In the genomic region with DNA sequence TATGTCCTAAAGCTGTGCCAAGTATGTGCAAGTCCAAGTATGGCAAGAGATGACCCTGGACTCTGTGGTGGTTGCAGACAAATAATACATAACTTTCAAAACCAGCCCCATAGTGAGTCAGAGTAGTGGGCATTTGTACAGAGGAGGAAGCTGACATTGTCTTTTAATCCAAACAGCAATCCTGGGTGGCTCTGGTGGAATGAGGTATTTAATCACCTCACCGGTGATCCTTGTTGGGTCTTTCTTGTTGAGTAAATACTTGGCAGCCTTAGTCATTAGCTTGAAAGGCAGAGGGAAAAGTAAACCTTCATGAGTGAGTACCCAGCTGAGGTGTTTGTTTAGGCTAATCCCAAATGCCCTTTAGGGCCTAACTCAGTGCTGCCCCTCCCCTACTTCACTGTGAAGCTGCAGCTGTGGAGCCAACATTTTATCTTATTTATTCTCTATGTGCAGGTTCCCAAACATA, we compare ENCODE assay signal across 10 cellular contexts.
DNase-seq lines count a peak whose midpoint lies in the region; ATAC-seq, FAIRE-seq and TF ChIP-seq lines count a peak whose summit lies in the region.
"Had no signal": no experiment of that assay in that cellular context is flagged by ENCODE, and none has a peak within 500 bp of the region (broad histone marks: within the 10 kb centered on the region; RNA-seq: fewer than 3 reads in every experiment).

No MANE protein-coding gene starts in this region.

- no peak for TF ChIP-seq RAD21 in SK-N-SH (IDR thresholded peaks at IDR 0.05; ENCODE audit: low read length)

- H2AFZ ChIP-seq in SK-N-SH (ENCODE audit: low read depth) (no peak overlapping the region), keratinocyte (ENCODE audit: control insufficient read depth, low read length) (no peak overlapping the region)

- ATAC-seq in HG02870 (IDR thresholded peaks at IDR 0.05; ENCODE audit: unreplicated experiment) = no peak
- ATAC-seq in GM21360 (IDR thresholded peaks at IDR 0.05; ENCODE audit: unreplicated experiment) = no peak

- DNase-seq in AG20443 (ENCODE audit: low spot score) (peak; percentile 33), M059J (ENCODE audit: low read depth) (peak; percentile 98), SK-N-SH (no peak), keratinocyte (ENCODE audit: low read depth, low spot score) (peak; percentile 74), SKM-1 (lab: John Stamatoyannopoulos, UW; ENCODE audit: unreplicated experiment) (no peak), globus pallidus (ENCODE audit: low spot score) (no peak)
- DNase-seq: amniotic stem cell; stimulated activated CD8-positive, alpha-beta memory T cell treated with anti-CD3 and anti-CD28 coated beads, Interleukin-4, amount 100 ng/mL, for 48 hours had no signal

- CTCF ChIA-PET in SK-N-SH (lab: Yijun Ruan, JAX) = no interaction called here

- no peaks in the 10 kb centered on the region for H3K9me1 ChIP-seq in keratinocyte (ENCODE audit: control insufficient read depth, extremely low read depth, insufficient read depth, low read length)

- POLR2A ChIA-PET in SK-N-SH (lab: Yijun Ruan, JAX) = no interaction called here

- no peaks in the 10 kb centered on the region for H3K9me3 ChIP-seq in SK-N-SH
- H3K9me3 ChIP-seq in keratinocyte (ENCODE audit: control insufficient read depth, low read depth, low read length) = no peaks in the 10 kb centered on the region

- H3K4me3 ChIP-seq in SK-N-SH (ENCODE audit: low read depth in 2 of 2, low read length in 1 of 2) (no peak overlapping the region), keratinocyte (ENCODE audit: control insufficient read depth in 2 of 3, extremely low read depth in 1 of 3, insufficient read depth in 2 of 3, low read depth in 1 of 3, low read length in 3 of 3) (no peak overlapping the region)

- H3K27me3 ChIP-seq in SK-N-SH (ENCODE audit: insufficient read depth) (no peaks in the 10 kb centered on the region), keratinocyte (ENCODE audit: control insufficient read depth, extremely low read depth, insufficient read depth, low read length) (no peaks in the 10 kb centered on the region)

- H3K9ac ChIP-seq in SK-N-SH = no peak overlapping the region
- H3K9ac ChIP-seq in keratinocyte (ENCODE audit: control insufficient read depth, extremely low read depth, insufficient read depth, low read length) = no peak overlapping the region

- 0 out of 2 replicates have a peak, but pooled peaks have one; percentile 8 for TF ChIP-seq CTCF in SK-N-SH (IDR thresholded peaks at IDR 0.05)
- TF ChIP-seq CTCF in keratinocyte (optimal IDR thresholded peaks at IDR 0.05 in 1 of 3, IDR thresholded peaks at IDR 0.05 in 1 of 3, conservative IDR thresholded peaks at IDR 0.05 in 1 of 3; ENCODE audit: extremely low read depth in 1 of 3, insufficient read depth in 2 of 3, low read length in 3 of 3) = peak in 2 of 3 experiments; percentile 28 to 54

- H3K4me2 ChIP-seq in SK-N-SH (no peak overlapping the region; the same call in 1 of the 2 replicates), keratinocyte (ENCODE audit: control insufficient read depth, extremely low read depth, insufficient read depth, low read depth, low read length) (peak overlapping the region; percentile 46)

- peaks cover 14% of the 10 kb centered on the region for H3F3A ChIP-seq in SK-N-SH (replicated peaks; ENCODE audit: insufficient read depth)

- peak overlapping the region in 1 of 2 experiments; percentile 12; a peak in 1 of 4 replicates for H3K27ac ChIP-seq in SK-N-SH (ENCODE audit: low read depth in 2 of 2, low read length in 1 of 2)
- H3K27ac ChIP-seq in keratinocyte (ENCODE audit: control insufficient read depth, insufficient read depth, low read length) = no peak overlapping the region

- dilution Hi-C loops in keratinocyte (cut with MboI; ENCODE audit: extremely low pct_ligation_motif_present, low sequenced_read_pairs) = no loop called here

- no peak for TF ChIP-seq EP300 in SK-N-SH (IDR thresholded peaks at IDR 0.05; ENCODE audit: borderline replicate concordance in 1 of 2, low read depth in 1 of 2, low read length in 1 of 2)

- peak; percentile 83 for FAIRE-seq in keratinocyte (lab: Jason Lieb, UNC)

- H3K36me3 ChIP-seq in SK-N-SH (replicated peaks in 1 of 2; ENCODE audit: control insufficient read depth in 1 of 2, insufficient read depth in 2 of 2, low read length in 1 of 2) = no peaks in the 10 kb centered on the region
- H3K36me3 ChIP-seq in keratinocyte (ENCODE audit: control insufficient read depth in 2 of 2, extremely low read depth in 1 of 2, insufficient read depth in 2 of 2, low read length in 2 of 2) = no peaks in the 10 kb centered on the region

- H3K4me1 ChIP-seq in SK-N-SH (ENCODE audit: control insufficient read depth in 1 of 2, insufficient read depth in 2 of 2, low read depth in 1 of 2, low read length in 1 of 2) (peaks cover 5 to 6% of the 10 kb centered on the region in 2 experiments; a peak in 2 of 4 replicates), keratinocyte (ENCODE audit: control insufficient read depth, extremely low read depth, insufficient read depth, low read length) (peaks cover 16% of the 10 kb centered on the region)

- H3K79me2 ChIP-seq in SK-N-SH (ENCODE audit: insufficient read depth) = no peaks in the 10 kb centered on the region
- no peaks in the 10 kb centered on the region for H3K79me2 ChIP-seq in keratinocyte (ENCODE audit: control insufficient read depth, insufficient read depth, low read length)

- 27% methylated on average over 1 of the region's 1 CpG for WGBS in SK-N-SH (ENCODE audit: low lambda C conversion rate)

- H4K20me1 ChIP-seq in SK-N-SH (ENCODE audit: insufficient read depth) (no peaks in the 10 kb centered on the region), keratinocyte (ENCODE audit: control insufficient read depth, extremely low read depth, insufficient read depth, low read length) (no peaks in the 10 kb centered on the region)

- no peaks in the 10 kb centered on the region for H3K9me2 ChIP-seq in SK-N-SH

TF ChIP-seq in SK-N-SH, 30 proteins besides CTCF, POLR2A, EP300 and RAD21 (continues in another document):
- TF ChIP-seq RCOR1 (IDR thresholded peaks at IDR 0.05; ENCODE audit: low read length) (no peak), GABPA (IDR thresholded peaks at IDR 0.05; ENCODE audit: low read depth) (no peak), REST (IDR thresholded peaks at IDR 0.05; ENCODE audit: low read depth, low read length) (no peak), ZBTB33 (IDR thresholded peaks at IDR 0.05; ENCODE audit: borderline replicate concordance, low read depth) (no peak), TEAD4 (IDR thresholded peaks at IDR 0.05; ENCODE audit: borderline replicate concordance, insufficient read depth) (no peak), JUND (IDR thresholded peaks at IDR 0.05) (peak; percentile 25; the same call in 1 of the 2 replicates), FOXJ3 (CRISPR knock-in tag; IDR thresholded peaks at IDR 0.05) (no peak), POLR2AphosphoS5 (IDR thresholded peaks at IDR 0.05; ENCODE audit: low read depth, low read length) (no peak), MEF2A (IDR thresholded peaks at IDR 0.05; ENCODE audit: borderline replicate concordance, low read depth) (no peak), NRF1 (IDR thresholded peaks at IDR 0.05; ENCODE audit: low read depth, low read length) (no peak), RFX5 (IDR thresholded peaks at IDR 0.05; ENCODE audit: low read length) (no peak), EZH2phosphoT487 (IDR thresholded peaks at IDR 0.05; ENCODE audit: borderline replicate concordance, low read depth) (no peak)

Comparison
In these comparisons a context has a peak if more than half of its experiments do, and no peak if none do; other contexts are left out.
1. DNase-seq: peak in AG20443 (single experiment), M059J (single experiment) and keratinocyte (single experiment); none in SK-N-SH (single experiment), SKM-1 (single experiment) and globus pallidus (single experiment).